In genomic region chr1:211337430-211338227, GRCh38 we compare ENCODE assay signal across 19 cellular contexts. TPM values are rescaled to one million over a fixed set of nuclear protein-coding genes. Genes with fewer than 3 reads are reported as not detected.
A peak's percentile ranks its signal among the peaks of the same experiment; 100 is the strongest.
DNase-seq lines count a peak whose midpoint lies in the region; ATAC-seq and TF ChIP-seq lines count a peak whose summit lies in the region.
"Had no signal": no experiment of that assay in that cellular context is flagged by ENCODE, and none has a peak within 500 bp of the region (broad histone marks: within the 10 kb centered on the region; RNA-seq: fewer than 3 reads in every experiment).

No MANE protein-coding gene starts in this region.

- no peak for ATAC-seq in activated CD4-positive, alpha-beta T cell treated with anti-CD3 and anti-CD28 coated beads for 36 hours
- no peak for ATAC-seq in naive thymus-derived CD8-positive, alpha-beta T cell
- no peak for ATAC-seq in gastrocnemius medialis
- ATAC-seq: heart left ventricle had no signal

- H3K27ac ChIP-seq in DOHH2 (ENCODE audit: low read depth, low read length) (no peak overlapping the region), gastrocnemius medialis (no peak overlapping the region), right atrium auricular region (no peak overlapping the region)
- H3K27ac ChIP-seq: heart left ventricle, uterus had no signal

- H3K4me1 ChIP-seq in DOHH2 (ENCODE audit: control insufficient read depth, low read length): peaks cover 85% of the 10 kb centered on the region
- H3K4me1 ChIP-seq in gastrocnemius medialis: no peaks in the 10 kb centered on the region
- peaks cover 0 to 5% of the 10 kb centered on the region in 2 donors for H3K4me1 ChIP-seq in right atrium auricular region
- H3K4me1 ChIP-seq: uterus had no signal

- no peaks in the 10 kb centered on the region for H3K9me3 Mint-ChIP-seq in activated CD4-positive, alpha-beta T cell treated with anti-CD3 and anti-CD28 coated beads for 36 hours (ENCODE audit: low read depth)
- H3K9me3 Mint-ChIP-seq in activated T-helper 1 cell treated with anti-CD3 and anti-CD28 coated beads, Interleukin-12 subunit alpha, Interleukin-12 subunit beta, Interleukin-2, Interleukin-4 antibody, amounts not matched to agents 30 ng/mL and 10 ng/mL and 1 ng/mL, durations not matched to agents 14 hours and 24 hours and 36 hours: no peaks in the 10 kb centered on the region
- no peaks in the 10 kb centered on the region for H3K9me3 Mint-ChIP-seq in naive thymus-derived CD8-positive, alpha-beta T cell
- H3K9me3 Mint-ChIP-seq: nephron had no signal

- peaks cover 6% of the 10 kb centered on the region; the same call in 1 of the 2 replicates for H3F3A ChIP-seq in DOHH2 (ENCODE audit: control insufficient read depth, insufficient read depth)

- in situ Hi-C loops in gastrocnemius medialis (cut with MboI; ENCODE audit: low sequenced_read_pairs in 4 of 4): no loop called here

- H3K9me2 ChIP-seq in DOHH2 (replicated peaks; ENCODE audit: control insufficient read depth, low read length): no peaks in the 10 kb centered on the region

- CTCF ChIA-PET in activated CD4-positive, alpha-beta T cell treated with anti-CD3 and anti-CD28 coated beads for 36 hours (lab: Charles Lee): interaction anchor here (0.8 to 4.6 kb wide), 6 partner anchors 9 to 1232 kb away, joined by 3 to 30 read pairs (median 12); partner anchors contain the start of gene TRAF5

- H3K27me3 ChIP-seq in DOHH2 (ENCODE audit: control insufficient read depth, low read length): no peaks in the 10 kb centered on the region
- no peaks in the 10 kb centered on the region for H3K27me3 ChIP-seq in gastrocnemius medialis
- H3K27me3 ChIP-seq in right atrium auricular region: no peaks in the 10 kb centered on the region
- H3K27me3 ChIP-seq: heart left ventricle, uterus had no signal

- peaks cover 16% of the 10 kb centered on the region for H4K20me1 ChIP-seq in DOHH2 (ENCODE audit: control insufficient read depth, insufficient read depth, low read depth, low read length)

- H3K36me3 ChIP-seq in DOHH2 (ENCODE audit: control insufficient read depth, low read length): peaks cover 40% of the 10 kb centered on the region
- H3K36me3 ChIP-seq in gastrocnemius medialis: no peaks in the 10 kb centered on the region
- H3K36me3 ChIP-seq in right atrium auricular region: no peaks in the 10 kb centered on the region
- H3K36me3 ChIP-seq: heart left ventricle, uterus had no signal

- TF ChIP-seq POLR2A in gastrocnemius medialis (IDR thresholded peaks at IDR 0.05): no peak

- H3K4me3 ChIP-seq in DOHH2 (ENCODE audit: low read length) (no peak overlapping the region), gastrocnemius medialis (no peak overlapping the region), right atrium auricular region (no peak overlapping the region)
- H3K4me3 ChIP-seq: heart left ventricle, uterus had no signal

- no peak overlapping the region for H3K4me3 Mint-ChIP-seq in activated CD4-positive, alpha-beta T cell treated with anti-CD3 and anti-CD28 coated beads for 36 hours
- peak overlapping the region; percentile 9 for H3K4me3 Mint-ChIP-seq in activated T-helper 1 cell treated with anti-CD3 and anti-CD28 coated beads, Interleukin-12 subunit alpha, Interleukin-12 subunit beta, Interleukin-2, Interleukin-4 antibody, amounts not matched to agents 30 ng/mL and 10 ng/mL and 1 ng/mL, durations not matched to agents 14 hours and 24 hours and 36 hours
- H3K4me3 Mint-ChIP-seq in naive thymus-derived CD8-positive, alpha-beta T cell: peak overlapping the region; percentile 2 to 84 (median 70)
- H3K4me3 Mint-ChIP-seq: nephron had no signal

- DNase-seq in activated CD4-positive, alpha-beta T cell treated with anti-CD3 and anti-CD28 coated beads for 36 hours: no peak
- DNase-seq in activated CD4-positive, alpha-beta T cell treated with anti-CD3 and anti-CD28 coated beads for 48 hours: no peak
- no peak for DNase-seq in activated T-helper 1 cell treated with anti-CD3 and anti-CD28 coated beads, Interleukin-12 subunit alpha, Interleukin-12 subunit beta, Interleukin-2, Interleukin-4 antibody, amounts not matched to agents 30 ng/mL and 10 ng/mL and 1 ng/mL, durations not matched to agents 14 hours and 24 hours and 36 hours (ENCODE audit: low spot score)
- no peak for DNase-seq in naive thymus-derived CD8-positive, alpha-beta T cell
- no peak for DNase-seq in gastrocnemius medialis
- no peak for DNase-seq in SIG-M5 treated with dmso at 0.1 percent for 504 hours (lab: John Stamatoyannopoulos, UW; ENCODE audit: unreplicated experiment)
- DNase-seq in right atrium auricular region (ENCODE audit: low spot score): no peak
- DNase-seq: activated CD4-positive, CD25-positive, alpha-beta regulatory T cell; amygdala; caudate nucleus; heart left ventricle; islet precursor cell; NCI-H1417 treated with DMSO at 0.1 percent for 48 hours; NCI-H2171 treated with DMSO at 0.1 percent for 48 hours; RPMI8226; SW 1271; uterus had no signal

- peak overlapping the region; percentile 90 for H3K27ac Mint-ChIP-seq in activated CD4-positive, alpha-beta T cell treated with anti-CD3 and anti-CD28 coated beads for 36 hours
- H3K27ac Mint-ChIP-seq in activated T-helper 1 cell treated with anti-CD3 and anti-CD28 coated beads, Interleukin-12 subunit alpha, Interleukin-12 subunit beta, Interleukin-2, Interleukin-4 antibody, amounts not matched to agents 30 ng/mL and 10 ng/mL and 1 ng/mL, durations not matched to agents 14 hours and 24 hours and 36 hours: peak overlapping the region; percentile 87
- H3K27ac Mint-ChIP-seq in naive thymus-derived CD8-positive, alpha-beta T cell: peak overlapping the region; percentile 82 to 97 (median 91)
- H3K27ac Mint-ChIP-seq: nephron had no signal

- H3K27me3 Mint-ChIP-seq in activated CD4-positive, alpha-beta T cell treated with anti-CD3 and anti-CD28 coated beads for 36 hours: no peaks in the 10 kb centered on the region
- no peaks in the 10 kb centered on the region for H3K27me3 Mint-ChIP-seq in activated T-helper 1 cell treated with anti-CD3 and anti-CD28 coated beads, Interleukin-12 subunit alpha, Interleukin-12 subunit beta, Interleukin-2, Interleukin-4 antibody, amounts not matched to agents 30 ng/mL and 10 ng/mL and 1 ng/mL, durations not matched to agents 14 hours and 24 hours and 36 hours (ENCODE audit: insufficient read depth)
- H3K27me3 Mint-ChIP-seq in naive thymus-derived CD8-positive, alpha-beta T cell: no peaks in the 10 kb centered on the region

- peaks cover 88% of the 10 kb centered on the region for H3K4me1 Mint-ChIP-seq in activated CD4-positive, alpha-beta T cell treated with anti-CD3 and anti-CD28 coated beads for 36 hours
- peaks cover 81% of the 10 kb centered on the region for H3K4me1 Mint-ChIP-seq in activated T-helper 1 cell treated with anti-CD3 and anti-CD28 coated beads, Interleukin-12 subunit alpha, Interleukin-12 subunit beta, Interleukin-2, Interleukin-4 antibody, amounts not matched to agents 30 ng/mL and 10 ng/mL and 1 ng/mL, durations not matched to agents 14 hours and 24 hours and 36 hours (ENCODE audit: low read depth)
- H3K4me1 Mint-ChIP-seq in naive thymus-derived CD8-positive, alpha-beta T cell: peaks cover 56 to 98% (median 92%) of the 10 kb centered on the region in 4 donors

- H3K36me3 Mint-ChIP-seq in activated CD4-positive, alpha-beta T cell treated with anti-CD3 and anti-CD28 coated beads for 36 hours (ENCODE audit: low read depth): peaks cover 7% of the 10 kb centered on the region
- H3K36me3 Mint-ChIP-seq in activated T-helper 1 cell treated with anti-CD3 and anti-CD28 coated beads, Interleukin-12 subunit alpha, Interleukin-12 subunit beta, Interleukin-2, Interleukin-4 antibody, amounts not matched to agents 30 ng/mL and 10 ng/mL and 1 ng/mL, durations not matched to agents 14 hours and 24 hours and 36 hours (ENCODE audit: low read depth): peaks cover 54% of the 10 kb centered on the region
- peaks cover 0 to 5% (median 0%) of the 10 kb centered on the region in 3 donors for H3K36me3 Mint-ChIP-seq in naive thymus-derived CD8-positive, alpha-beta T cell

- H3K79me2 ChIP-seq in DOHH2 (ENCODE audit: control insufficient read depth, low read length): peaks cover 99% of the 10 kb centered on the region

- H3K9me3 ChIP-seq in DOHH2 (ENCODE audit: control insufficient read depth, insufficient read depth, low read length) (no peaks in the 10 kb centered on the region), gastrocnemius medialis (no peaks in the 10 kb centered on the region), right atrium auricular region (no peaks in the 10 kb centered on the region)
- H3K9me3 ChIP-seq: heart left ventricle, uterus had no signal

- peak overlapping the region; percentile 90 for H3K4me2 ChIP-seq in DOHH2 (ENCODE audit: low read length)

- TF ChIP-seq CTCF in DOHH2 (IDR thresholded peaks at IDR 0.05; ENCODE audit: low read depth, low read length, poor library complexity, severe bottlenecking) (no peak), gastrocnemius medialis (IDR thresholded peaks at IDR 0.05 in 4 of 5, conservative IDR thresholded peaks at IDR 0.05 in 1 of 5) (no peak), right atrium auricular region (IDR thresholded peaks at IDR 0.05) (no peak)

- intact Hi-C loops in activated CD4-positive, alpha-beta T cell treated with anti-CD3 and anti-CD28 coated beads for 36 hours (cut with DNase I, micrococcal nuclease): no loop called here
- intact Hi-C loops in activated T-helper 1 cell treated with anti-CD3 and anti-CD28 coated beads, Interleukin-12 subunit alpha, Interleukin-12 subunit beta, Interleukin-2, Interleukin-4 antibody, amounts not matched to agents 30 ng/mL and 10 ng/mL and 1 ng/mL, durations not matched to agents 14 hours and 24 hours and 36 hours (cut with micrococcal nuclease): no loop called here
- intact Hi-C loops in gastrocnemius medialis (cut with DNase I; ENCODE audit: low total_unique reads): no loop called here

- POLR2A ChIA-PET in activated CD4-positive, alpha-beta T cell treated with anti-CD3 and anti-CD28 coated beads for 36 hours (lab: Charles Lee): interaction anchor here (0.9 kb wide), 1 partner anchor 20 kb away, joined by 3 read pairs; no protein-coding TSS in a partner anchor
- POLR2A ChIA-PET in naive thymus-derived CD8-positive, alpha-beta T cell (lab: Charles Lee): interaction anchor here (1.1 to 6.9 kb wide), 3 partner anchors 10 to 12 kb away, joined by 3 to 50 read pairs (median 4); partner anchors contain the start of gene TRAF5

RNA-seq across cellular contexts. Expression of gene TRAF5, which starts 11.0 kb away (rescaled TPM):
- total RNA-seq in activated CD4-positive, alpha-beta T cell treated with anti-CD3 and anti-CD28 coated beads for 36 hours: 10 to 100 TPM; 28.0 to 32.2 TPM
- 54.3 and 57.2 TPM in 2 replicates for total RNA-seq in activated T-helper 1 cell treated with anti-CD3 and anti-CD28 coated beads, Interleukin-12 subunit alpha, Interleukin-12 subunit beta, Interleukin-2, Interleukin-4 antibody, amounts not matched to agents 30 ng/mL and 10 ng/mL and 1 ng/mL, durations not matched to agents 14 hours and 24 hours and 36 hours
- 10 to 100 TPM; 72.4 to 74.3 TPM for total RNA-seq in naive thymus-derived CD8-positive, alpha-beta T cell
- polyA plus RNA-seq in naive thymus-derived CD8-positive, alpha-beta T cell: 10 to 100 TPM; 18.2 to 32.5 (median 18.5) TPM
- total RNA-seq in gastrocnemius medialis (under 1 TPM; 0.29 to 0.84 (median 0.60) TPM), right atrium auricular region (1 to 10 TPM; 2.1 to 2.4 TPM)

Comparison
In these comparisons a context has a peak if more than half of its experiments do, and no peak if none do; other contexts are left out.
1. RNA of gene TRAF5, which starts 11.0 kb away (total RNA-seq): 72.4 to 74.3 TPM in naive thymus-derived CD8-positive, alpha-beta T cell, 54.3 to 57.2 TPM in activated T-helper 1 cell treated with anti-CD3 and anti-CD28 coated beads, Interleukin-12 subunit alpha, Interleukin-12 subunit beta, Interleukin-2, Interleukin-4 antibody, amounts not matched to agents 30 ng/mL and 10 ng/mL and 1 ng/mL, durations not matched to agents 14 hours and 24 hours and 36 hours and 28.0 to 32.2 TPM in activated CD4-positive, alpha-beta T cell treated with anti-CD3 and anti-CD28 coated beads for 36 hours; 2.1 to 2.4 TPM in right atrium auricular region and 0.29 to 0.84 TPM in gastrocnemius medialis; every median in the first group is over 4 times any median in the second.
2. Peak in every context shown above with its lines, with median percentiles within 50 percentile points of each other: H3K27ac Mint-ChIP-seq.